ENCODE assay signal across 18 cellular contexts in the genomic region with DNA sequence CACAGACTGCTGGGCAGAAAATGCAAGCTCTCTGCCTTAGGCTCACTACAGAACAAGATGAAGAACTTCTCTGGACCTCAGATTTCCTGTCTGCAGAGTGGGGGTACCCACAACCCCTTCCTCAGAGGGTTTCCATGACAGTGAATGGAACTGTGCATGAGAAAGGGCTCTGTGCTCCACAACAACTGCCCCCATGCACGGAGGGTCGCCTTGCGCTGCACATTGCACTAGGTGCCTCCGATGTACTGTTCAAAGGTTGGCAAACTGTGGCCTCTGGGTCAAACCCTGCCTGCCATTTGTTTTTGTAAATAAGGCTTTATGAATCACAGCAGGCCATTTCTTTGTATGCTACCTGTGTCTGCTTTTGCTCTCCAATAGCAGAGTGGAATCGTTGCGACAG.
DNase-seq lines count a peak whose midpoint lies in the region; ATAC-seq and TF ChIP-seq lines count a peak whose summit lies in the region.
"Had no signal": no experiment of that assay in that cellular context is flagged by ENCODE, and none has a peak within 500 bp of the region (broad histone marks: within the 10 kb centered on the region; RNA-seq: fewer than 3 reads in every experiment).

No MANE protein-coding gene starts in this region.

- H3K36me3 Mint-ChIP-seq in H9 (ENCODE audit: insufficient read depth in 1 of 3, low read depth in 3 of 3) (no peaks in the 10 kb centered on the region; a peak in 1 of 7 replicates), WTC11 (no peaks in the 10 kb centered on the region; the same call in 1 of the 2 replicates)
- no peaks in the 10 kb centered on the region for H3K36me3 Mint-ChIP-seq in CD4-positive, alpha-beta memory T cell
- H3K36me3 Mint-ChIP-seq: CD14-positive monocyte; CD4-positive, CD25-positive, alpha-beta regulatory T cell; CD8-positive, alpha-beta T cell had no signal

- no peaks in the 10 kb centered on the region for H3K36me3 ChIP-seq in CD4-positive, alpha-beta memory T cell (ENCODE audit: insufficient read depth, low read length)
- H3K36me3 ChIP-seq: BE2C, BLaER1 had no signal

- no peak overlapping the region for H3K4me3 ChIP-seq in CD4-positive, alpha-beta memory T cell (ENCODE audit: low read length in 2 of 2)
- H3K4me3 ChIP-seq: BLaER1 had no signal

- H3K79me1 ChIP-seq in H9 (ENCODE audit: insufficient read depth, low read depth, low read length, poor library complexity, severe bottlenecking), result no peaks in the 10 kb centered on the region

- no peak for ATAC-seq in WTC11
- ATAC-seq: CD8-positive, alpha-beta T cell had no signal

- H3T11ph ChIP-seq in H9 (ENCODE audit: low read length), result no peak overlapping the region

- no peak overlapping the region for H2BK20ac ChIP-seq in H9 (ENCODE audit: low read depth, low read length, poor library complexity, severe bottlenecking)

- H2BK120ac ChIP-seq in H9 (ENCODE audit: low read depth, low read length, poor library complexity, severe bottlenecking), result no peak overlapping the region

- POLR2A ChIA-PET in WTC11 (lab: Charles Lee), result no interaction called here
- POLR2A ChIA-PET in CD4-positive, alpha-beta memory T cell (lab: Charles Lee; ENCODE audit: partially characterized antibody), result no interaction called here

- H3K4ac ChIP-seq in H9 (ENCODE audit: low read depth, low read length), result no peak overlapping the region

- H3K9ac ChIP-seq in H9 (ENCODE audit: extremely low read depth, insufficient read length, low read length), result no peak overlapping the region
- H3K9ac ChIP-seq: BLaER1 had no signal

- H3K27ac Mint-ChIP-seq in H9, result no peak overlapping the region
- peak overlapping the region; percentile 76; the same call in 1 of the 2 replicates for H3K27ac Mint-ChIP-seq in WTC11
- no peak overlapping the region for H3K27ac Mint-ChIP-seq in CD4-positive, alpha-beta memory T cell
- H3K27ac Mint-ChIP-seq: CD14-positive monocyte; CD4-positive, CD25-positive, alpha-beta regulatory T cell; CD8-positive, alpha-beta T cell had no signal

- intact Hi-C loops in posterior vena cava (cut with DNase I), result no loop called here
- intact Hi-C loops in CD4-positive, alpha-beta memory T cell (cut with micrococcal nuclease), result no loop called here

- no peak overlapping the region for H2AFZ ChIP-seq in H9 (ENCODE audit: low read length)

- no CpG with 5 or more reads among the region's 6 CpGs for WGBS in H9 (ENCODE audit: extremely low coverage, insufficient read length, low lambda C conversion rate)

- no peak overlapping the region for H2BK12ac ChIP-seq in H9 (ENCODE audit: insufficient read length, low read depth, low read length)

- no peak for TF ChIP-seq CTCF in H9 (conservative IDR thresholded peaks at IDR 0.05)
- TF ChIP-seq CTCF in WTC11 (IDR thresholded peaks at IDR 0.05), result no peak

- H3K4me1 ChIP-seq in H9 (ENCODE audit: insufficient read depth, low read length), result peaks cover 8% of the 10 kb centered on the region; the same call in 1 of the 2 replicates
- H3K4me1 ChIP-seq in CD4-positive, alpha-beta memory T cell (ENCODE audit: insufficient read depth, low read length), result no peaks in the 10 kb centered on the region
- H3K4me1 ChIP-seq: BLaER1 had no signal

- DNase-seq in H9 (no peak), WTC11 (ENCODE audit: low spot score) (no peak), posterior vena cava (ENCODE audit: low spot score) (peak; percentile 59), NK-92 (lab: John Stamatoyannopoulos, UW; ENCODE audit: unreplicated experiment) (no peak), NCI-H1105 (lab: John Stamatoyannopoulos, UW) (no peak)
- no peak for DNase-seq in CD4-positive, alpha-beta memory T cell
- DNase-seq: 8988T; ACHN; BE2C; C1 segment of cervical spinal cord; Caco-2; Calu3; CD4-positive, CD25-positive, alpha-beta regulatory T cell; CD8-positive, alpha-beta T cell; DMS79 treated with DMSO at 0.1 percent for 48 hours; GF-D8 had no signal

- no peak overlapping the region for H2BK15ac ChIP-seq in H9 (ENCODE audit: low read depth, low read length)

- H3K4me3 Mint-ChIP-seq in H9, result no peak overlapping the region
- no peak overlapping the region for H3K4me3 Mint-ChIP-seq in WTC11
- H3K4me3 Mint-ChIP-seq in CD4-positive, alpha-beta memory T cell, result no peak overlapping the region
- H3K4me3 Mint-ChIP-seq: CD14-positive monocyte; CD4-positive, CD25-positive, alpha-beta regulatory T cell; CD8-positive, alpha-beta T cell had no signal

- H2AK5ac ChIP-seq in H9 (ENCODE audit: insufficient read length, low read length), result no peak overlapping the region

- no peak overlapping the region for H2BK5ac ChIP-seq in H9 (ENCODE audit: insufficient read length, low read length)

- no peak overlapping the region for H3K27ac ChIP-seq in H9 (ENCODE audit: insufficient read length, low read depth, low read length)
- no peak overlapping the region for H3K27ac ChIP-seq in CD4-positive, alpha-beta memory T cell (ENCODE audit: low read depth, low read length)
- H3K27ac ChIP-seq: BLaER1 had no signal

- H3K18ac ChIP-seq in H9 (ENCODE audit: insufficient read length, low read depth, low read length), result peak overlapping the region; percentile 11

- H4K5ac ChIP-seq in H9 (ENCODE audit: insufficient read length, low read depth, low read length), result no peak overlapping the region

- H3K23ac ChIP-seq in H9 (ENCODE audit: insufficient read length, low read depth, low read length), result no peak overlapping the region

- H3K4me2 ChIP-seq in H9 (ENCODE audit: insufficient read depth, insufficient read length, low read length), result no peak overlapping the region
- H3K4me2 ChIP-seq: BLaER1 had no signal

- no peaks in the 10 kb centered on the region for H3K23me2 ChIP-seq in H9 (ENCODE audit: insufficient read length, low read depth, low read length, poor library complexity, severe bottlenecking)

- H3K4me1 Mint-ChIP-seq in H9, result peaks cover 56 to 71% of the 10 kb centered on the region in 2 experiments
- peaks cover 67% of the 10 kb centered on the region for H3K4me1 Mint-ChIP-seq in WTC11
- no peaks in the 10 kb centered on the region for H3K4me1 Mint-ChIP-seq in CD4-positive, alpha-beta memory T cell
- H3K4me1 Mint-ChIP-seq: CD14-positive monocyte; CD4-positive, CD25-positive, alpha-beta regulatory T cell had no signal

- no peak overlapping the region for H4K8ac ChIP-seq in H9 (replicated peaks; ENCODE audit: insufficient read length, low read depth, low read length)

- H3K9me3 Mint-ChIP-seq in H9 (no peaks in the 10 kb centered on the region), WTC11 (peaks cover 3% of the 10 kb centered on the region; the same call in 1 of the 2 replicates)
- H3K9me3 Mint-ChIP-seq in CD4-positive, alpha-beta memory T cell, result no peaks in the 10 kb centered on the region
- H3K9me3 Mint-ChIP-seq: CD8-positive, alpha-beta T cell had no signal

- H3K79me2 ChIP-seq in H9 (ENCODE audit: insufficient read depth, low read length), result no peaks in the 10 kb centered on the region

- H3K27me3 ChIP-seq in H9 (ENCODE audit: insufficient read depth, low read length), result no peaks in the 10 kb centered on the region
- H3K27me3 ChIP-seq in CD4-positive, alpha-beta memory T cell (ENCODE audit: insufficient read depth, low read length), result peaks cover 7% of the 10 kb centered on the region
- H3K27me3 ChIP-seq: BE2C, BLaER1 had no signal

- H4K91ac ChIP-seq in H9 (ENCODE audit: insufficient read length, low read depth, low read length), result no peak overlapping the region

- no peaks in the 10 kb centered on the region for H4K20me1 ChIP-seq in H9 (ENCODE audit: control insufficient read depth, insufficient read depth, insufficient read length)
- H4K20me1 ChIP-seq: BLaER1 had no signal

- no peak overlapping the region for H3K56ac ChIP-seq in H9 (ENCODE audit: insufficient read length, low read depth, low read length)

- H3K9me3 ChIP-seq in H9 (ENCODE audit: control insufficient read depth, low read depth, low read length), result no peaks in the 10 kb centered on the region
- H3K9me3 ChIP-seq in CD4-positive, alpha-beta memory T cell (ENCODE audit: control insufficient read depth in 1 of 2, low read length in 2 of 2), result no peaks in the 10 kb centered on the region
- H3K9me3 ChIP-seq: BE2C, BLaER1, Caco-2 had no signal

- CTCF ChIA-PET in WTC11 (lab: Charles Lee), result interaction anchor here (0.8 to 1.6 kb wide), 4 partner anchors 15 to 125 kb away, joined by 3 to 6 read pairs (median 3); no protein-coding TSS in a partner anchor
- CTCF ChIA-PET in CD4-positive, alpha-beta memory T cell (lab: Charles Lee; ENCODE audit: partially characterized antibody), result no interaction called here

- peaks cover 2% of the 10 kb centered on the region for H3K27me3 Mint-ChIP-seq in H9 (ENCODE audit: low read depth)
- H3K27me3 Mint-ChIP-seq in WTC11 (ENCODE audit: low read depth), result no peaks in the 10 kb centered on the region; the same call in 1 of the 2 replicates
- peaks cover 20 to 36% of the 10 kb centered on the region in 2 donors for H3K27me3 Mint-ChIP-seq in CD4-positive, alpha-beta memory T cell

- H3K14ac ChIP-seq in H9 (ENCODE audit: insufficient read depth, low read length), result no peak overlapping the region

TF ChIP-seq in WTC11, 78 proteins besides CTCF, POLR2A, EP300 and RAD21 (continues in another document):
- TF ChIP-seq IRF2 (CRISPR knock-in tag; IDR thresholded peaks at IDR 0.05; ENCODE audit: borderline replicate concordance, low read depth) (no peak), ZNF232 (CRISPR knock-in tag; IDR thresholded peaks at IDR 0.05) (no peak), MXD4 (CRISPR knock-in tag; IDR thresholded peaks at IDR 0.05; ENCODE audit: borderline replicate concordance) (no peak)
- TF ChIP-seq, protein P1, sequence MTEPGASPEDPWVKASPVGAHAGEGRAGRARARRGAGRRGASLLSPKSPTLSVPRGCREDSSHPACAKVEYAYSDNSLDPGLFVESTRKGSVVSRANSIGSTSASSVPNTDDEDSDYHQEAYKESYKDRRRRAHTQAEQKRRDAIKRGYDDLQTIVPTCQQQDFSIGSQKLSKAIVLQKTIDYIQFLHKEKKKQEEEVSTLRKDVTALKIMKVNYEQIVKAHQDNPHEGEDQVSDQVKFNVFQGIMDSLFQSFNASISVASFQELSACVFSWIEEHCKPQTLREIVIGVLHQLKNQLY (CRISPR knock-in tag; IDR thresholded peaks at IDR 0.05), result no peak
- TF ChIP-seq, protein P2, sequence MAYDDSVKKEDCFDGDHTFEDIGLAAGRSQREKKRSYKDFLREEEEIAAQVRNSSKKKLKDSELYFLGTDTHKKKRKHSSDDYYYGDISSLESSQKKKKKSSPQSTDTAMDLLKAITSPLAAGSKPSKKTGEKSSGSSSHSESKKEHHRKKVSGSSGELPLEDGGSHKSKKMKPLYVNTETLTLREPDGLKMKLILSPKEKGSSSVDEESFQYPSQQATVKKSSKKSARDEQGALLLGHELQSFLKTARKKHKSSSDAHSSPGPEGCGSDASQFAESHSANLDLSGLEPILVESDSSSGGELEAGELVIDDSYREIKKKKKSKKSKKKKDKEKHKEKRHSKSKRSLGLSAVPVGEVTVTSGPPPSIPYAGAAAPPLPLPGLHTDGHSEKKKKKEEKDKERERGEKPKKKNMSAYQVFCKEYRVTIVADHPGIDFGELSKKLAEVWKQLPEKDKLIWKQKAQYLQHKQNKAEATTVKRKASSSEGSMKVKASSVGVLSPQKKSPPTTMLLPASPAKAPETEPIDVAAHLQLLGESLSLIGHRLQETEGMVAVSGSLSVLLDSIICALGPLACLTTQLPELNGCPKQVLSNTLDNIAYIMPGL (CRISPR knock-in tag; IDR thresholded peaks at IDR 0.05), result no peak
